Comparison of ENCODE assay signal across 8 cellular contexts in genomic region chr17:1122681-1123396, GRCh38. TPM values are rescaled to one million over a fixed set of nuclear protein-coding genes. Genes with fewer than 3 reads are reported as not detected.
DNase-seq lines count a peak whose midpoint lies in the region; ATAC-seq and TF ChIP-seq lines count a peak whose summit lies in the region.

No MANE protein-coding gene starts in this region.

- no peaks in the 10 kb centered on the region for H3K27me3 Mint-ChIP-seq in activated CD4-positive, alpha-beta memory T cell treated with anti-CD3 and anti-CD28 coated beads for 36 hours

- intact Hi-C loops in activated CD4-positive, alpha-beta memory T cell treated with anti-CD3 and anti-CD28 coated beads for 36 hours (cut with micrococcal nuclease): loop anchor here (2.0 to 5.0 kb wide), 2 partner anchors 64 to 209 kb away; no protein-coding TSS in a partner anchor
- intact Hi-C loops in dorsolateral prefrontal cortex (cut with DNase I): loop anchor here (1.0 to 2.0 kb wide), 2 partner anchors 64 kb away; no protein-coding TSS in a partner anchor
- intact Hi-C loops in lower lobe of right lung (cut with DNase I): no loop called here

- H3K4me3 ChIP-seq in AG04450 (ENCODE audit: low read depth, low read length) (no peak overlapping the region), dorsolateral prefrontal cortex (peak overlapping the region in 50 of 59 donors; percentile 1 to 63 (median 40)), lower lobe of right lung (peak overlapping the region; percentile 3)

- H3K9me3 Mint-ChIP-seq in activated CD4-positive, alpha-beta memory T cell treated with anti-CD3 and anti-CD28 coated beads for 36 hours: no peaks in the 10 kb centered on the region

- H3K36me3 ChIP-seq in lower lobe of right lung: no peaks in the 10 kb centered on the region

- DNase-seq in AG04450 (ENCODE audit: low read depth, low spot score): peak; percentile 23
- peak; percentile 69 for DNase-seq in NCI-H2227 (lab: John Stamatoyannopoulos, UW; ENCODE audit: unreplicated experiment)
- peak; percentile 90 for DNase-seq in activated CD4-positive, alpha-beta memory T cell treated with anti-CD3 and anti-CD28 coated beads for 36 hours
- peak in 9 of 10 donors; percentile 55 to 85 (median 72) for DNase-seq in dorsolateral prefrontal cortex
- peak; percentile 86 for DNase-seq in lower lobe of right lung
- DNase-seq in stimulated activated CD4-positive, alpha-beta T cell treated with anti-CD3 and anti-CD28 coated beads, TNF-alpha, amount 100 ng/mL, for 48 hours (ENCODE audit: low read depth in 3 of 3): peak; percentile 69 to 82 (median 71)

- H3K27ac ChIP-seq in AG04450 (ENCODE audit: low read depth, low read length) (no peak overlapping the region), dorsolateral prefrontal cortex (peak overlapping the region in 55 of 59 donors; percentile 7 to 88 (median 72)), lower lobe of right lung (peak overlapping the region; percentile 53)

- CTCF ChIA-PET in AG04450 (lab: Charles Lee): interaction anchor here (0.7 to 5.7 kb wide), 23 partner anchors 8 to 137 kb away, joined by 3 to 111 read pairs (median 5); no protein-coding TSS in a partner anchor
- CTCF ChIA-PET in activated CD4-positive, alpha-beta memory T cell treated with anti-CD3 and anti-CD28 coated beads for 36 hours (lab: Charles Lee): interaction anchor here (0.5 to 6.0 kb wide), 31 partner anchors 8 to 210 kb away, joined by 3 to 174 read pairs (median 5); no protein-coding TSS in a partner anchor

- peak; percentile 13 for TF ChIP-seq POLR2A in GM18505 (IDR thresholded peaks at IDR 0.05; ENCODE audit: borderline replicate concordance, extremely low read depth, insufficient read depth, insufficient read length)

- TF ChIP-seq CTCF in AG04450 (IDR thresholded peaks at IDR 0.05; ENCODE audit: low read depth, low read length) (peak; percentile 92), dorsolateral prefrontal cortex (IDR thresholded peaks at IDR 0.05 in 54 of 56, conservative IDR thresholded peaks at IDR 0.05 in 2 of 56; ENCODE audit: low read depth in 1 of 56, partially characterized antibody in 56 of 56) (peak; percentile 62 to 94 (median 87)), lower lobe of right lung (IDR thresholded peaks at IDR 0.05) (peak; percentile 93)

- peaks cover 6% of the 10 kb centered on the region for H3K4me1 Mint-ChIP-seq in activated CD4-positive, alpha-beta memory T cell treated with anti-CD3 and anti-CD28 coated beads for 36 hours (ENCODE audit: low read depth)

- no peak overlapping the region for H3K27ac Mint-ChIP-seq in activated CD4-positive, alpha-beta memory T cell treated with anti-CD3 and anti-CD28 coated beads for 36 hours

- H3K36me3 Mint-ChIP-seq in activated CD4-positive, alpha-beta memory T cell treated with anti-CD3 and anti-CD28 coated beads for 36 hours: no peaks in the 10 kb centered on the region

- no peaks in the 10 kb centered on the region for H3K9me3 ChIP-seq in AG04450 (ENCODE audit: control insufficient read depth, insufficient read depth, low read length)
- no peaks in the 10 kb centered on the region for H3K9me3 ChIP-seq in lower lobe of right lung

- H3K4me3 Mint-ChIP-seq in activated CD4-positive, alpha-beta memory T cell treated with anti-CD3 and anti-CD28 coated beads for 36 hours: no peak overlapping the region

- ATAC-seq in GM18505 (IDR thresholded peaks at IDR 0.05; ENCODE audit: unreplicated experiment) (no peak), lower lobe of right lung (peak; percentile 88 to 93), GM21723 (IDR thresholded peaks at IDR 0.05; ENCODE audit: unreplicated experiment) (no peak)

- POLR2A ChIA-PET in AG04450 (lab: Yijun Ruan, JAX): no interaction called here
- POLR2A ChIA-PET in activated CD4-positive, alpha-beta memory T cell treated with anti-CD3 and anti-CD28 coated beads for 36 hours (lab: Charles Lee): no interaction called here

- H3K27me3 ChIP-seq in AG04450 (ENCODE audit: control insufficient read depth, insufficient read depth, low read length) (no peaks in the 10 kb centered on the region), dorsolateral prefrontal cortex (peaks cover 0 to 22% (median 0%) of the 10 kb centered on the region in 45 donors), lower lobe of right lung (ENCODE audit: low read depth) (no peaks in the 10 kb centered on the region)

- H3K4me1 ChIP-seq in lower lobe of right lung: peaks cover 23% of the 10 kb centered on the region

RNA-seq across cellular contexts. Expression of gene ABR, which starts 56.9 kb away (rescaled TPM):
- polyA plus RNA-seq in AG04450 (2011; rRNA removed): 64.3 and 71.2 TPM in 2 replicates
- 94.2 and 133 TPM in 2 replicates for polyA minus RNA-seq in AG04450 (2011; rRNA and poly(A)+ RNA removed)
- total RNA-seq in activated CD4-positive, alpha-beta memory T cell treated with anti-CD3 and anti-CD28 coated beads for 36 hours: 10 to 100 TPM; 50.3 to 54.5 TPM
- total RNA-seq in dorsolateral prefrontal cortex (100 to 1,000 TPM; 259 to 675 (median 435) TPM), lower lobe of right lung (212 TPM)

Comparison
In these comparisons a context has a peak if more than half of its experiments do, and no peak if none do; other contexts are left out.
1. DNase-seq: peak in every context shown above with its lines; median percentile 90 in activated CD4-positive, alpha-beta memory T cell treated with anti-CD3 and anti-CD28 coated beads for 36 hours; 86 in lower lobe of right lung; 72 in dorsolateral prefrontal cortex; 71 in stimulated activated CD4-positive, alpha-beta T cell treated with anti-CD3 and anti-CD28 coated beads, TNF-alpha, amount 100 ng/mL, for 48 hours; 69 in NCI-H2227; 23 in AG04450.
2. ATAC-seq: peak in lower lobe of right lung (2 of 2); none in GM18505 (single experiment) and GM21723 (single experiment).
3. Peak in every context shown above with its lines, with median percentiles within 50 percentile points of each other: CTCF ChIP-seq.